ENCODE assay signal across 14 cellular contexts in the genomic region with DNA sequence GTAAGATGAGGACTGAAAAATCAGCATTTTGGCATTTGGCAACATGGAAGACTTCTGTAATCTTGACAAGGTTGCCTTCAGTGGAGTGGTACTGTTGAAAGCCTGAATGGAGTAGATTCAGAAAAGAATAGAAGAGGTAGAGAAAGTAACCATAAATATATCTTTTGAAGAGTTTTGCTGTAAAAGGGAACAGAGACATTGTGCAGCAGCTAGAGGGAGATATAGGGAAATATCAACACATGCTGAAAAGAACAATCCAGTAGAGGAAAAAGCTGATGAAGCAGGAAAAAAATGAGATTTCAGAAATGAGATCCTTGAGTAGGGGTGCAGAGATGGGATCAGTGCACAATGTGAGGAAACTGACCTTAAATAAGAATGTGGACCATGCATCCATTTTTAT.
DNase-seq lines count a peak whose midpoint lies in the region; ATAC-seq and TF ChIP-seq lines count a peak whose summit lies in the region.
"Had no signal": no experiment of that assay in that cellular context is flagged by ENCODE, and none has a peak within 500 bp of the region (broad histone marks: within the 10 kb centered on the region; RNA-seq: fewer than 3 reads in every experiment).

No MANE protein-coding gene starts in this region.

- H3K9me3 Mint-ChIP-seq in HFFc6 = no peaks in the 10 kb centered on the region
- no peaks in the 10 kb centered on the region for H3K9me3 Mint-ChIP-seq in CD4-positive, alpha-beta T cell
- H3K9me3 Mint-ChIP-seq: activated naive CD4-positive, alpha-beta T cell treated with anti-CD3 and anti-CD28 coated beads, Interleukin-2, amount 50 U/mL, for 72 hours; effector memory CD8-positive, alpha-beta T cell had no signal

- H3K9me3 ChIP-seq in hepatocyte (ENCODE audit: low read depth) (no peaks in the 10 kb centered on the region), mucosa of descending colon (no peaks in the 10 kb centered on the region)
- no peaks in the 10 kb centered on the region for H3K9me3 ChIP-seq in CD4-positive, alpha-beta T cell (ENCODE audit: control insufficient read depth, low read length)
- H3K9me3 ChIP-seq: uterus had no signal

- H2AFZ ChIP-seq in hepatocyte = no peak overlapping the region

- H3K4me3 ChIP-seq in AG09309 (ENCODE audit: control insufficient read depth, low read depth, low read length) (no peak overlapping the region), astrocyte of the spinal cord (ENCODE audit: low read depth, low read length) (no peak overlapping the region), hepatocyte (no peak overlapping the region), mucosa of descending colon (no peak overlapping the region)
- H3K4me3 ChIP-seq: BLaER1 treated with 17β-estradiol and CSF1 and Interleukin-3, amounts not matched to agents 10 nM and 100 nM; uterus had no signal

- H3K79me2 ChIP-seq in hepatocyte = no peaks in the 10 kb centered on the region

- H3K4me3 Mint-ChIP-seq in HFFc6 = no peak overlapping the region
- H3K4me3 Mint-ChIP-seq in CD4-positive, alpha-beta T cell = no peak overlapping the region
- H3K4me3 Mint-ChIP-seq: effector memory CD8-positive, alpha-beta T cell; naive B cell had no signal

- no peaks in the 10 kb centered on the region for H3K9me2 ChIP-seq in hepatocyte (replicated peaks; ENCODE audit: insufficient read depth)

- no peak overlapping the region for H3K4me2 ChIP-seq in hepatocyte
- H3K4me2 ChIP-seq: BLaER1 treated with 17β-estradiol and CSF1 and Interleukin-3, amounts not matched to agents 10 nM and 100 nM had no signal

- no peaks in the 10 kb centered on the region for H3K36me3 Mint-ChIP-seq in HFFc6 (ENCODE audit: low read depth)
- H3K36me3 Mint-ChIP-seq in CD4-positive, alpha-beta T cell (ENCODE audit: low read depth) = no peaks in the 10 kb centered on the region
- H3K36me3 Mint-ChIP-seq: activated naive CD4-positive, alpha-beta T cell treated with anti-CD3 and anti-CD28 coated beads, Interleukin-2, amount 50 U/mL, for 72 hours had no signal

- DNase-seq in AG09309 (ENCODE audit: low read depth) (no peak), HFFc6 (peak; percentile 19), astrocyte of the spinal cord (ENCODE audit: low read depth, low spot score) (peak; percentile 3), hepatocyte (ENCODE audit: low spot score) (no peak), mucosa of descending colon (no peak)
- no peak for DNase-seq in CD4-positive, alpha-beta T cell
- DNase-seq: effector memory CD8-positive, alpha-beta T cell; naive B cell; NCI-H2029 treated with DMSO at 0.1 percent for 48 hours; uterus had no signal

- H3K27me3 ChIP-seq in hepatocyte = no peaks in the 10 kb centered on the region
- H3K27me3 ChIP-seq in CD4-positive, alpha-beta T cell (ENCODE audit: control insufficient read depth, insufficient read depth, low read length) = no peaks in the 10 kb centered on the region
- H3K27me3 ChIP-seq: BLaER1 treated with 17β-estradiol and CSF1 and Interleukin-3, amounts not matched to agents 10 nM and 100 nM; uterus had no signal

- CTCF ChIA-PET in CD4-positive, alpha-beta T cell (lab: Charles Lee) = no interaction called here

- intact Hi-C loops in CD4-positive, alpha-beta T cell (cut with DNase I, micrococcal nuclease) = no loop called here
- intact Hi-C loops in mucosa of descending colon (cut with DNase I, micrococcal nuclease) = no loop called here

- peaks cover 3% of the 10 kb centered on the region for H3K27me3 Mint-ChIP-seq in HFFc6 (ENCODE audit: insufficient read depth)
- H3K27me3 Mint-ChIP-seq in CD4-positive, alpha-beta T cell = no peaks in the 10 kb centered on the region
- H3K27me3 Mint-ChIP-seq: naive B cell had no signal

- peaks cover 9% of the 10 kb centered on the region for H3K4me1 Mint-ChIP-seq in HFFc6 (ENCODE audit: low read depth)
- H3K4me1 Mint-ChIP-seq in CD4-positive, alpha-beta T cell (ENCODE audit: low read depth) = peaks cover 6% of the 10 kb centered on the region
- H3K4me1 Mint-ChIP-seq: naive B cell had no signal

- H3K4me1 ChIP-seq in hepatocyte (ENCODE audit: insufficient read depth) (no peaks in the 10 kb centered on the region), mucosa of descending colon (ENCODE audit: low read depth) (no peaks in the 10 kb centered on the region)
- H3K4me1 ChIP-seq: uterus had no signal

- no peak overlapping the region for H3K27ac ChIP-seq in hepatocyte
- H3K27ac ChIP-seq in CD4-positive, alpha-beta T cell (ENCODE audit: low read depth, low read length) = no peak overlapping the region
- H3K27ac ChIP-seq: BLaER1 treated with 17β-estradiol and CSF1 and Interleukin-3, amounts not matched to agents 10 nM and 100 nM; uterus had no signal

- POLR2A ChIA-PET in CD4-positive, alpha-beta T cell (lab: Charles Lee) = no interaction called here

- H3K27ac Mint-ChIP-seq in HFFc6 = no peak overlapping the region
- H3K27ac Mint-ChIP-seq in CD4-positive, alpha-beta T cell = no peak overlapping the region
- H3K27ac Mint-ChIP-seq: activated naive CD4-positive, alpha-beta T cell treated with anti-CD3 and anti-CD28 coated beads, Interleukin-2, amount 50 U/mL, for 72 hours; effector memory CD8-positive, alpha-beta T cell; naive B cell had no signal

- H3K36me3 ChIP-seq in hepatocyte (replicated peaks; ENCODE audit: insufficient read depth, low read depth) = no peaks in the 10 kb centered on the region
- no peaks in the 10 kb centered on the region for H3K36me3 ChIP-seq in mucosa of descending colon (ENCODE audit: low read depth)
- H3K36me3 ChIP-seq: uterus had no signal

- no peaks in the 10 kb centered on the region for H4K20me1 ChIP-seq in hepatocyte (ENCODE audit: insufficient read depth, poor library complexity, severe bottlenecking)
- H4K20me1 ChIP-seq: BLaER1 treated with 17β-estradiol and CSF1 and Interleukin-3, amounts not matched to agents 10 nM and 100 nM had no signal

- in situ Hi-C loops in astrocyte of the spinal cord (cut with HindIII; ENCODE audit: low sequenced_read_pairs) = no loop called here

- ATAC-seq in CD4-positive, alpha-beta T cell (ENCODE audit: poor library complexity) = no peak
- no peak for ATAC-seq in GM21447 (IDR thresholded peaks at IDR 0.05; ENCODE audit: unreplicated experiment)
- ATAC-seq in mucosa of descending colon = no peak
- no peak for ATAC-seq in GM21723 (IDR thresholded peaks at IDR 0.05; ENCODE audit: unreplicated experiment)
- ATAC-seq: activated naive CD4-positive, alpha-beta T cell treated with anti-CD3 and anti-CD28 coated beads, Interleukin-2, amount 50 U/mL, for 72 hours; effector memory CD8-positive, alpha-beta T cell had no signal

- TF ChIP-seq CTCF in AG09309 (IDR thresholded peaks at IDR 0.05; ENCODE audit: control insufficient read depth, insufficient read depth, low read depth, low read length, missing control alignments) (peak; percentile 53), HFFc6 (IDR thresholded peaks at IDR 0.05) (peak; percentile 67), astrocyte of the spinal cord (IDR thresholded peaks at IDR 0.05; ENCODE audit: low read depth, low read length) (peak; percentile 26), hepatocyte (IDR thresholded peaks at IDR 0.05; ENCODE audit: poor library complexity) (peak; percentile 31), mucosa of descending colon (IDR thresholded peaks at IDR 0.05) (no peak)
- no peak for TF ChIP-seq CTCF in CD4-positive, alpha-beta T cell (IDR thresholded peaks at IDR 0.05)

Comparison
In these comparisons a context has a peak if more than half of its experiments do, and no peak if none do; other contexts are left out.
1. DNase-seq: peak in HFFc6 (single experiment) and astrocyte of the spinal cord (single experiment); none in AG09309 (single experiment), hepatocyte (single experiment), CD4-positive, alpha-beta T cell (0 of 10) and mucosa of descending colon (0 of 3).
2. CTCF ChIP-seq: peak in AG09309 (single experiment), HFFc6 (single experiment), astrocyte of the spinal cord (single experiment) and hepatocyte (single experiment); none in CD4-positive, alpha-beta T cell (single experiment) and mucosa of descending colon (single experiment).